In the genomic region with DNA sequence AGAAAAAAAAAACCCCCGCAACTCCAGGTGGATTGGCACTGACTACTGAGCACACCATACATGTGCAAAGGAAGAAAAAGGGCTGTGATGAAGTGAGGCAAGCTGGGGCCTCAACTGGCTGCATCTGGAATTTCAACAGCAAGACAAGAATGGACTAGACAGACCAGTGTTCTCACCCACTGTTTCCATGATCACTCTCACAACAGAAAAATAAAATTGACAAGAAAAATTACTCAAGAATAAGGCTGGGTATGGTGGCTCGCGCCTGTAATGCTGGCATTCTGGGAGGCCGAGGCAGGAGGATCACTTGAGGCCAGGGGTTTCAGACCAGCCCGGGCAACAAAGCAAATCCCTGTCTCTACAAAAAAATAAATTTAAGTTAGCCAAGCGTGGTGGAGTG, we compare ENCODE assay signal across 18 cellular contexts. TPM values are rescaled to one million over a fixed set of nuclear protein-coding genes. Genes with fewer than 3 reads are reported as not detected.
DNase-seq lines count a peak whose midpoint lies in the region; ATAC-seq, FAIRE-seq and TF ChIP-seq lines count a peak whose summit lies in the region.
"Had no signal": no experiment of that assay in that cellular context is flagged by ENCODE, and none has a peak within 500 bp of the region (broad histone marks: within the 10 kb centered on the region; RNA-seq: fewer than 3 reads in every experiment).

No MANE protein-coding gene starts in this region.

- no peaks in the 10 kb centered on the region for H3K27me3 Mint-ChIP-seq in activated naive CD4-positive, alpha-beta T cell treated with anti-CD3 and anti-CD28 coated beads, Interleukin-2, amount 50 U/mL, for 24 hours
- H3K27me3 Mint-ChIP-seq in T-cell, result no peaks in the 10 kb centered on the region
- no peaks in the 10 kb centered on the region for H3K27me3 Mint-ChIP-seq in stimulated activated naive B cell treated with anti-CD40 and anti-IgM and Interleukin-4, amounts not matched to agents 10 μg/mL and 1 μg/mL and 100 μg/mL, for 72 hours
- H3K27me3 Mint-ChIP-seq: brain had no signal

- no peak overlapping the region for H3K4me3 ChIP-seq in epithelial cell of esophagus (ENCODE audit: low read length)
- H3K4me3 ChIP-seq in kidney (ENCODE audit: low read length in 2 of 2), result no peak overlapping the region
- H3K4me3 ChIP-seq: esophagus muscularis mucosa, right lobe of liver had no signal

- no peak overlapping the region for H3K4me3 Mint-ChIP-seq in activated naive CD4-positive, alpha-beta T cell treated with anti-CD3 and anti-CD28 coated beads, Interleukin-2, amount 50 U/mL, for 24 hours
- H3K4me3 Mint-ChIP-seq in T-cell, result peak overlapping the region in 1 of 3 donors; percentile 64
- peak overlapping the region in 1 of 2 donors; percentile 30 for H3K4me3 Mint-ChIP-seq in stimulated activated naive B cell treated with anti-CD40 and anti-IgM and Interleukin-4, amounts not matched to agents 10 μg/mL and 1 μg/mL and 100 μg/mL, for 72 hours
- H3K4me3 Mint-ChIP-seq: brain had no signal

- no peak for ATAC-seq in T-cell (replicated peaks in 1 of 4)
- no peak for ATAC-seq in stimulated activated naive B cell treated with anti-CD40 and anti-IgM and Interleukin-4, amounts not matched to agents 10 μg/mL and 1 μg/mL and 100 μg/mL, for 72 hours (replicated peaks)
- ATAC-seq: right lobe of liver had no signal

- no peaks in the 10 kb centered on the region for H3K9me3 ChIP-seq in kidney (ENCODE audit: control insufficient read depth in 1 of 2, low read length in 2 of 2)
- H3K9me3 ChIP-seq: esophagus muscularis mucosa, neutrophil, right lobe of liver had no signal

- no peak for DNase-seq in activated naive CD4-positive, alpha-beta T cell treated with Interleukin-2 at 50 U/mL for 16 hours
- DNase-seq in T-cell (no peak), epithelial cell of esophagus (ENCODE audit: low read depth) (peak; percentile 54), kidney (no peak), NK-92 (lab: John Stamatoyannopoulos, UW; ENCODE audit: unreplicated experiment) (no peak), NCI-H510A (lab: John Stamatoyannopoulos, UW) (no peak)
- DNase-seq in stimulated activated naive B cell treated with anti-CD40 and anti-IgM and Interleukin-4, amounts not matched to agents 10 μg/mL and 1 μg/mL and 100 μg/mL, for 72 hours, result no peak
- DNase-seq: activated gamma-delta T cell, dermis blood vessel endothelial cell, mesendoderm, NCI-H187 treated with DMSO at 0.1 percent for 48 hours, NCI-H524, OCI-M1 had no signal

- FAIRE-seq in kidney (lab: Jason Lieb, UNC), result no peak

- peak overlapping the region; percentile 33 for H3K27ac Mint-ChIP-seq in activated naive CD4-positive, alpha-beta T cell treated with anti-CD3 and anti-CD28 coated beads, Interleukin-2, amount 50 U/mL, for 24 hours
- H3K27ac Mint-ChIP-seq in T-cell, result peak overlapping the region; percentile 55 to 79
- H3K27ac Mint-ChIP-seq in stimulated activated naive B cell treated with anti-CD40 and anti-IgM and Interleukin-4, amounts not matched to agents 10 μg/mL and 1 μg/mL and 100 μg/mL, for 72 hours, result peak overlapping the region; percentile 25
- H3K27ac Mint-ChIP-seq: brain had no signal

- no peak overlapping the region for H3K27ac ChIP-seq in kidney (ENCODE audit: low read depth in 2 of 2, low read length in 2 of 2)
- H3K27ac ChIP-seq: esophagus muscularis mucosa, neutrophil, right lobe of liver had no signal

- CTCF ChIA-PET in T-cell (lab: Charles Lee), result interaction anchor here in 1 of 2 donors (0.6 kb wide), 1 partner anchor 488 kb away, joined by 5 read pairs; no protein-coding TSS in a partner anchor

- intact Hi-C loops in kidney (cut with DNase I), result loop anchor here (10.0 kb wide), 1 partner anchor 350 kb away; no protein-coding TSS in a partner anchor

- H3K4me1 Mint-ChIP-seq in activated naive CD4-positive, alpha-beta T cell treated with anti-CD3 and anti-CD28 coated beads, Interleukin-2, amount 50 U/mL, for 24 hours, result peaks cover 92% of the 10 kb centered on the region
- peaks cover 86 to 93% (median 88%) of the 10 kb centered on the region in 3 donors for H3K4me1 Mint-ChIP-seq in T-cell
- H3K4me1 Mint-ChIP-seq in stimulated activated naive B cell treated with anti-CD40 and anti-IgM and Interleukin-4, amounts not matched to agents 10 μg/mL and 1 μg/mL and 100 μg/mL, for 72 hours, result peaks cover 25 to 74% of the 10 kb centered on the region in 2 donors

- H3K9ac ChIP-seq in kidney (ENCODE audit: low read length in 2 of 2), result no peak overlapping the region

- no peaks in the 10 kb centered on the region for H3K9me3 Mint-ChIP-seq in activated naive CD4-positive, alpha-beta T cell treated with anti-CD3 and anti-CD28 coated beads, Interleukin-2, amount 50 U/mL, for 24 hours
- H3K9me3 Mint-ChIP-seq in T-cell, result no peaks in the 10 kb centered on the region
- H3K9me3 Mint-ChIP-seq in stimulated activated naive B cell treated with anti-CD40 and anti-IgM and Interleukin-4, amounts not matched to agents 10 μg/mL and 1 μg/mL and 100 μg/mL, for 72 hours, result no peaks in the 10 kb centered on the region
- H3K9me3 Mint-ChIP-seq: brain had no signal

- H3K36me3 Mint-ChIP-seq in activated naive CD4-positive, alpha-beta T cell treated with anti-CD3 and anti-CD28 coated beads, Interleukin-2, amount 50 U/mL, for 24 hours, result peaks cover 24% of the 10 kb centered on the region
- peaks cover 62% of the 10 kb centered on the region for H3K36me3 Mint-ChIP-seq in T-cell
- peaks cover 60 to 62% of the 10 kb centered on the region in 2 donors for H3K36me3 Mint-ChIP-seq in stimulated activated naive B cell treated with anti-CD40 and anti-IgM and Interleukin-4, amounts not matched to agents 10 μg/mL and 1 μg/mL and 100 μg/mL, for 72 hours

- peaks cover 9 to 10% of the 10 kb centered on the region in 2 donors for H3K4me1 ChIP-seq in kidney (ENCODE audit: control insufficient read depth in 1 of 2, insufficient read depth in 1 of 2, low read depth in 1 of 2, low read length in 2 of 2)

- peaks cover 36 to 47% of the 10 kb centered on the region in 2 donors for H3K36me3 ChIP-seq in kidney (ENCODE audit: control insufficient read depth in 1 of 2, insufficient read depth in 2 of 2, low read length in 2 of 2)

- POLR2A ChIA-PET in T-cell (lab: Charles Lee), result interaction anchor here in 1 of 2 donors (0.6 to 0.7 kb wide), 2 partner anchors 14 to 109 kb away, joined by 4 to 7 read pairs; no protein-coding TSS in a partner anchor

- TF ChIP-seq CTCF in epithelial cell of esophagus (IDR thresholded peaks at IDR 0.05; ENCODE audit: insufficient read depth, low read depth, low read length, missing control alignments), result peak; percentile 8
- no peak for TF ChIP-seq CTCF in kidney (IDR thresholded peaks at IDR 0.05; ENCODE audit: borderline replicate concordance, extremely low read depth, insufficient read depth)

RNA-seq across cellular contexts. Expression of a gene that starts 18.8 kb away (rescaled TPM):
- total RNA-seq in T-cell (10 to 100 TPM; 57.6 to 92.4 (median 87.5) TPM), kidney (60.9 TPM)
- 5.0 TPM for polyA plus RNA-seq in kidney (ENCODE audit: insufficient read depth, low read depth, low replicate concordance)
